ENCODE assay signal across 36 cellular contexts in the genomic region with DNA sequence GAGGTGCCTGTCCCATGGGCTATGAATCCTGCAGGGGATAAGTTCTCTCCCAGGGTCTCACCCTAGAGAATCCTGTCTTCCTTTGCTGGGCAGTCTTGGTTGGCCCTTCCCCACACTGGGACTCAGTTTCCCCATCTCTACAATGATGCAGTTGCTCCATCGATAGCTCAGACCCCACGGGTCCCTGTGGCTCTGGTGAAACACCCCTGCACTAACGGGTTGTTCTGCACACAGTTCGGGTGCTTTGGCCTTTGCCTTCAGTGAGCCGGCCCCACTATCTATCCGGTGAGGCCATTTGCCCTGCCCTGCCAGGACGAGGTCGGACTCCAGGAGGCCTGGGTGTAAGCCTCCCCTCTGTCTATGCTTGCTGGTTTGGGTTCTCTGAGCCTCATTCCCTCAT.
"Had no signal": no experiment of that assay in that cellular context is flagged by ENCODE, and none has a peak within 500 bp of the region (broad histone marks: within the 10 kb centered on the region; RNA-seq: fewer than 3 reads in every experiment).

No MANE protein-coding gene starts in this region.

- H3K27ac Mint-ChIP-seq: activated B cell treated with CpG ODN at 0.5 μM for 24 hours; activated CD4-positive, alpha-beta memory T cell treated with anti-CD3 and anti-CD28 coated beads, Interleukin-2, amount 10 ng/mL, durations not matched to agents 7 days and 5 days; activated CD4-positive, alpha-beta T cell treated with anti-CD3 and anti-CD28 coated beads for 36 hours; activated CD4-positive, alpha-beta T cell treated with anti-CD3 and anti-CD28 coated beads, Interleukin-2, amount 10 ng/mL, durations not matched to agents 7 days and 5 days; activated CD8-positive, alpha-beta memory T cell treated with anti-CD3 and anti-CD28 coated beads, Interleukin-2, amount 10 ng/mL, durations not matched to agents 7 days and 5 days; activated CD8-positive, alpha-beta T cell treated with anti-CD3 and anti-CD28 coated beads, Interleukin-2, amount 10 ng/mL, durations not matched to agents 7 days and 5 days; activated naive CD4-positive, alpha-beta T cell treated with anti-CD3 and anti-CD28 coated beads, Interleukin-2, amount 10 ng/mL, durations not matched to agents 7 days and 5 days; activated naive CD4-positive, alpha-beta T cell treated with anti-CD3 and anti-CD28 coated beads, Interleukin-2, amount 50 U/mL, for 24 hours; activated naive CD8-positive, alpha-beta T cell treated with anti-CD3 and anti-CD28 coated beads, Interleukin-2, amount 10 ng/mL, durations not matched to agents 7 days and 5 days; activated naive CD8-positive, alpha-beta T cell treated with anti-CD3 and anti-CD28 coated beads, Interleukin-2, amount 50 U/mL, for 24 hours; activated T-cell treated with anti-CD3 and anti-CD28 coated beads, Interleukin-2, amount 50 U/mL, for 24 hours; activated T-helper 2 cell treated with anti-CD3 and anti-CD28 coated beads, Interferon-gamma antibody, Interleukin-2, Interleukin-4, amounts not matched to agents 10 μg/mL and 5 μg/mL and 100 μg/mL, durations not matched to agents 14 hours and 24 hours and 36 hours; brain; T-helper 1 cell treated with Interleukin-12 subunit alpha and Interleukin-12 subunit beta and Interleukin-4 antibody, amounts not matched to agents 30 μg/mL and 1 μg/mL, for 36 hours; T-helper 2 cell treated with Interferon-gamma antibody and Interleukin-4, amounts not matched to agents 5 μg/mL and 100 μg/mL, for 36 hours had no signal

- H3K4me3 ChIP-seq: ascending aorta, cardiac muscle cell had no signal

- H3K4me1 ChIP-seq: ascending aorta had no signal

- H3K27me3 Mint-ChIP-seq: activated CD4-positive, alpha-beta memory T cell treated with anti-CD3 and anti-CD28 coated beads, Interleukin-2, amount 10 ng/mL, durations not matched to agents 7 days and 5 days; activated CD4-positive, alpha-beta T cell treated with anti-CD3 and anti-CD28 coated beads for 36 hours; activated naive CD8-positive, alpha-beta T cell treated with anti-CD3 and anti-CD28 coated beads, Interleukin-2, amount 10 ng/mL, durations not matched to agents 7 days and 5 days had no signal

- H3K27me3 ChIP-seq: ascending aorta, cardiac muscle cell had no signal

- H3K4me1 Mint-ChIP-seq: activated B cell treated with CpG ODN at 0.5 μM for 24 hours; activated CD4-positive, alpha-beta memory T cell treated with anti-CD3 and anti-CD28 coated beads, Interleukin-2, amount 10 ng/mL, durations not matched to agents 7 days and 5 days; activated CD4-positive, alpha-beta T cell treated with anti-CD3 and anti-CD28 coated beads for 36 hours; activated CD4-positive, alpha-beta T cell treated with anti-CD3 and anti-CD28 coated beads, Interleukin-2, amount 10 ng/mL, durations not matched to agents 7 days and 5 days; activated CD8-positive, alpha-beta memory T cell treated with anti-CD3 and anti-CD28 coated beads, Interleukin-2, amount 10 ng/mL, durations not matched to agents 7 days and 5 days; activated naive CD4-positive, alpha-beta T cell treated with anti-CD3 and anti-CD28 coated beads, Interleukin-2, amount 10 ng/mL, durations not matched to agents 7 days and 5 days; activated naive CD4-positive, alpha-beta T cell treated with anti-CD3 and anti-CD28 coated beads, Interleukin-2, amount 50 U/mL, for 24 hours; activated naive CD8-positive, alpha-beta T cell treated with anti-CD3 and anti-CD28 coated beads, Interleukin-2, amount 10 ng/mL, durations not matched to agents 7 days and 5 days; activated naive CD8-positive, alpha-beta T cell treated with anti-CD3 and anti-CD28 coated beads, Interleukin-2, amount 50 U/mL, for 24 hours; central memory CD8-positive, alpha-beta T cell had no signal

- H3K4me3 Mint-ChIP-seq: activated B cell treated with CpG ODN at 0.5 μM for 24 hours; activated CD4-positive, alpha-beta memory T cell treated with anti-CD3 and anti-CD28 coated beads, Interleukin-2, amount 10 ng/mL, durations not matched to agents 7 days and 5 days; activated CD4-positive, alpha-beta T cell treated with anti-CD3 and anti-CD28 coated beads for 36 hours; activated CD4-positive, alpha-beta T cell treated with anti-CD3 and anti-CD28 coated beads, Interleukin-2, amount 10 ng/mL, durations not matched to agents 7 days and 5 days; activated CD8-positive, alpha-beta memory T cell treated with anti-CD3 and anti-CD28 coated beads, Interleukin-2, amount 10 ng/mL, durations not matched to agents 7 days and 5 days; activated CD8-positive, alpha-beta T cell treated with anti-CD3 and anti-CD28 coated beads, Interleukin-2, amount 10 ng/mL, durations not matched to agents 7 days and 5 days; activated naive CD4-positive, alpha-beta T cell treated with anti-CD3 and anti-CD28 coated beads, Interleukin-2, amount 10 ng/mL, durations not matched to agents 7 days and 5 days; activated naive CD4-positive, alpha-beta T cell treated with anti-CD3 and anti-CD28 coated beads, Interleukin-2, amount 50 U/mL, for 24 hours; activated naive CD8-positive, alpha-beta T cell; activated naive CD8-positive, alpha-beta T cell treated with anti-CD3 and anti-CD28 coated beads, Interleukin-2, amount 10 ng/mL, durations not matched to agents 7 days and 5 days; activated naive CD8-positive, alpha-beta T cell treated with anti-CD3 and anti-CD28 coated beads, Interleukin-2, amount 50 U/mL, for 24 hours; activated T-cell treated with anti-CD3 and anti-CD28 coated beads, Interleukin-2, amount 50 U/mL, for 24 hours; brain; central memory CD8-positive, alpha-beta T cell; T-helper 1 cell treated with Interleukin-12 subunit alpha and Interleukin-12 subunit beta and Interleukin-4 antibody, amounts not matched to agents 30 μg/mL and 1 μg/mL, for 36 hours; T-helper 2 cell treated with Interferon-gamma antibody and Interleukin-4, amounts not matched to agents 5 μg/mL and 100 μg/mL, for 36 hours had no signal

- DNase-seq: activated B cell treated with CpG ODN at 0.5 μM for 24 hours; activated CD4-positive, alpha-beta memory T cell treated with anti-CD3 and anti-CD28 coated beads, Interleukin-2, amount 10 ng/mL, durations not matched to agents 7 days and 5 days; activated CD4-positive, alpha-beta T cell treated with anti-CD3 and anti-CD28 coated beads for 1 hour; activated CD4-positive, alpha-beta T cell treated with anti-CD3 and anti-CD28 coated beads for 36 hours; activated CD4-positive, alpha-beta T cell treated with anti-CD3 and anti-CD28 coated beads for 48 hours; activated CD4-positive, alpha-beta T cell treated with anti-CD3 and anti-CD28 coated beads, Interleukin-2, amount 10 ng/mL, durations not matched to agents 7 days and 5 days; activated CD4-positive, alpha-beta T cell treated with anti-CD3 and anti-CD28 coated beads, Interleukin-2, amount 50 U/mL, for 48 hours; activated CD8-positive, alpha-beta memory T cell treated with anti-CD3 and anti-CD28 coated beads for 24 hours; activated CD8-positive, alpha-beta memory T cell treated with anti-CD3 and anti-CD28 coated beads, Interleukin-2, amount 10 ng/mL, durations not matched to agents 7 days and 5 days; activated CD8-positive, alpha-beta memory T cell treated with anti-CD3 and anti-CD28 coated beads, Interleukin-2, amount 50 U/mL, for 48 hours; activated CD8-positive, alpha-beta T cell treated with anti-CD3 and anti-CD28 coated beads, Interleukin-2, amount 10 ng/mL, durations not matched to agents 7 days and 5 days; activated effector memory CD4-positive, alpha-beta T cell treated with Interleukin-2 at 50 U/mL for 16 hours; activated gamma-delta T cell; activated naive CD4-positive, alpha-beta T cell treated with anti-CD3 and anti-CD28 coated beads, Interleukin-2, amount 10 ng/mL, durations not matched to agents 7 days and 5 days; activated naive CD4-positive, alpha-beta T cell treated with Interleukin-2 at 50 U/mL for 16 hours; activated naive CD8-positive, alpha-beta T cell treated with anti-CD3 and anti-CD28 coated beads, Interleukin-2, amount 10 ng/mL, durations not matched to agents 7 days and 5 days; activated naive CD8-positive, alpha-beta T cell treated with anti-CD3 and anti-CD28 coated beads, Interleukin-2, amount 50 U/mL, for 24 hours; activated T-cell treated with anti-CD3 and anti-CD28 coated beads, Interleukin-2, amount 50 U/mL, for 24 hours; activated T-cell treated with anti-CD3 and anti-CD28 coated beads, Interleukin-2, amount 50 U/mL, for 48 hours; amygdala; anterior cingulate cortex; caudate nucleus; T-helper 1 cell; T-helper 2 cell; T-helper 9 cell had no signal

- H3K9me3 Mint-ChIP-seq: activated B cell treated with CpG ODN at 0.5 μM for 24 hours; activated CD4-positive, alpha-beta memory T cell treated with anti-CD3 and anti-CD28 coated beads, Interleukin-2, amount 10 ng/mL, durations not matched to agents 7 days and 5 days; activated CD4-positive, alpha-beta T cell treated with anti-CD3 and anti-CD28 coated beads, Interleukin-2, amount 10 ng/mL, durations not matched to agents 7 days and 5 days; activated naive CD4-positive, alpha-beta T cell treated with anti-CD3 and anti-CD28 coated beads, Interleukin-2, amount 10 ng/mL, durations not matched to agents 7 days and 5 days; activated naive CD4-positive, alpha-beta T cell treated with anti-CD3 and anti-CD28 coated beads, Interleukin-2, amount 50 U/mL, for 24 hours; activated naive CD8-positive, alpha-beta T cell treated with anti-CD3 and anti-CD28 coated beads, Interleukin-2, amount 10 ng/mL, durations not matched to agents 7 days and 5 days; activated naive CD8-positive, alpha-beta T cell treated with anti-CD3 and anti-CD28 coated beads, Interleukin-2, amount 50 U/mL, for 24 hours; activated T-cell treated with anti-CD3 and anti-CD28 coated beads, Interleukin-2, amount 50 U/mL, for 24 hours; activated T-helper 2 cell treated with anti-CD3 and anti-CD28 coated beads, Interferon-gamma antibody, Interleukin-2, Interleukin-4, amounts not matched to agents 10 μg/mL and 5 μg/mL and 100 μg/mL, durations not matched to agents 14 hours and 24 hours and 36 hours; brain; central memory CD8-positive, alpha-beta T cell; T-helper 1 cell treated with Interleukin-12 subunit alpha and Interleukin-12 subunit beta and Interleukin-4 antibody, amounts not matched to agents 30 μg/mL and 1 μg/mL, for 36 hours; T-helper 2 cell treated with Interferon-gamma antibody and Interleukin-4, amounts not matched to agents 5 μg/mL and 100 μg/mL, for 36 hours had no signal

- H3K36me3 Mint-ChIP-seq: activated CD8-positive, alpha-beta memory T cell treated with anti-CD3 and anti-CD28 coated beads, Interleukin-2, amount 10 ng/mL, durations not matched to agents 7 days and 5 days; activated naive CD4-positive, alpha-beta T cell treated with anti-CD3 and anti-CD28 coated beads, Interleukin-2, amount 10 ng/mL, durations not matched to agents 7 days and 5 days; activated naive CD4-positive, alpha-beta T cell treated with anti-CD3 and anti-CD28 coated beads, Interleukin-2, amount 50 U/mL, for 24 hours; activated naive CD8-positive, alpha-beta T cell; activated naive CD8-positive, alpha-beta T cell treated with anti-CD3 and anti-CD28 coated beads, Interleukin-2, amount 10 ng/mL, durations not matched to agents 7 days and 5 days; brain had no signal

- H3K27ac ChIP-seq: ascending aorta, cardiac muscle cell, VCaP had no signal

- H3K9me3 ChIP-seq: ascending aorta had no signal

- ATAC-seq: activated CD4-positive, alpha-beta T cell treated with anti-CD3 and anti-CD28 coated beads for 36 hours; activated CD4-positive, CD25-positive, alpha-beta regulatory T cell treated with anti-CD3 and anti-CD28 coated beads, Interleukin-2, amount 50 U/mL, for 24 hours; activated CD8-positive, alpha-beta memory T cell treated with anti-CD3 and anti-CD28 coated beads, Interleukin-2, amount 10 ng/mL, durations not matched to agents 7 days and 5 days; activated CD8-positive, alpha-beta T cell treated with anti-CD3 and anti-CD28 coated beads, Interleukin-2, amount 10 ng/mL, durations not matched to agents 7 days and 5 days; activated naive CD8-positive, alpha-beta T cell treated with anti-CD3 and anti-CD28 coated beads, Interleukin-2, amount 50 U/mL, for 24 hours had no signal

- H3K36me3 ChIP-seq: ascending aorta, cardiac muscle cell had no signal
